10 cellular contexts compared by ENCODE assay signal in the genomic region with DNA sequence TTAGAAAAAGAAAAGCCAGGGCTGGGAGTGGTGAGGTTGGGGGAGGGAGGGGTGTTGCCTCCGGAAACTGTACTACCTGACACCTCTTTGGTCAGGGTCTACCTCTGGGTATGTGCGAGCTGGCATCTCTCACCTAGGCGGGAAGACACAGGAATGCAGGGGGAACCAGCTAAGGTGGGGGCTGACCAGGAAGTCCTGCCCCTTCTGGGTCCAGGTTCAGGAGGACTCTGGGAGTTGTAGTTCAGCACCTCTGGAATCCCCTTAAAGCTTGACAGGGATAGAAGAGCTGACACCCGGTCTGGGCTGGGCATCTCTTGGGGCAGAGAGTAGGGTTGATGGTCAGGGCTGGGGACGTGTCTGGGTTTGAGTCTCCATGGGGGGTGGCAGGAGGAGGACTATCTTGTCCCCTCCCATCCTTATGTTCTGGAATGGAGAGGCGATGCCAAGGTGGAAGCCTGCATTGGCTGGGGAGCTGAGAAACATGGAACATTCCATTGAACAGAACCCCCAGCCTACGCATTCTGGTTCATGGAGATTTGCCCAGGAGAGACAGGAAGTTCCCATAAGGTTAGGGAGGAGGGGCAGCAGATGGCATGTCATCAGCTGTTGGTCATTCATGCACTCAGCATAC. TPM values are rescaled to one million over a fixed set of nuclear protein-coding genes. Genes with fewer than 3 reads are reported as not detected.
DNase-seq lines count a peak whose midpoint lies in the region; ATAC-seq lines count a peak whose summit lies in the region.
"Had no signal": no experiment of that assay in that cellular context is flagged by ENCODE, and none has a peak within 500 bp of the region (broad histone marks: within the 10 kb centered on the region; RNA-seq: fewer than 3 reads in every experiment).

No MANE protein-coding gene starts in this region.

- peaks cover 0 to 5% (median 2%) of the 10 kb centered on the region in 7 donors for H3K9me3 Mint-ChIP-seq in naive B cell

- H3K27ac Mint-ChIP-seq in naive B cell: no peak overlapping the region

- ATAC-seq in naive B cell (ENCODE audit: low read depth in 2 of 2) (no peak), HG03565 (IDR thresholded peaks at IDR 0.05; ENCODE audit: unreplicated experiment) (no peak)

- H3K27me3 Mint-ChIP-seq in naive B cell: peaks cover 60 to 86% (median 80%) of the 10 kb centered on the region in 3 donors

- H3K4me1 Mint-ChIP-seq in naive B cell: peaks cover 8 to 22% (median 22%) of the 10 kb centered on the region in 3 donors

- peak; percentile 41 for DNase-seq in Daoy (ENCODE audit: low read depth)
- peak; percentile 15 for DNase-seq in NCI-H1105 treated with DMSO at 0.1 percent for 48 hours (lab: John Stamatoyannopoulos, UW)
- DNase-seq in cerebellar cortex (ENCODE audit: low spot score): peak; percentile 70
- no peak for DNase-seq in naive B cell
- DNase-seq in NCI-H2029 treated with DMSO at 0.1 percent for 48 hours (lab: John Stamatoyannopoulos, UW): no peak
- no peak for DNase-seq in MV-4-11 (lab: John Stamatoyannopoulos, UW)
- no peak for DNase-seq in activated CD4-positive, alpha-beta T cell treated with anti-CD3 and anti-CD28 coated beads, Interleukin-2, amount 50 U/mL, for 4 hours
- DNase-seq: effector CD8-positive, alpha-beta T cell; NCI-H446 treated with DMSO at 0.1 percent for 48 hours had no signal

- H3K36me3 Mint-ChIP-seq in naive B cell: peaks cover 5 to 7% of the 10 kb centered on the region in 2 donors

- H3K4me3 Mint-ChIP-seq in naive B cell: peak overlapping the region; percentile 4 to 71 (median 40)

RNA-seq across cellular contexts. Expression of a gene that starts 2.1 kb away (rescaled TPM):
- total RNA-seq in Daoy (2014; rRNA removed; shearing (Covaris generic)): 3.1 and 5.5 TPM in 2 replicates
- polyA plus RNA-seq in naive B cell (ENCODE audit: low read depth in 6 of 6): not detected

RNA-seq across cellular contexts. Expression of a gene that starts 3.9 kb away (rescaled TPM):
- not detected in 2 replicates for total RNA-seq in Daoy (2014; rRNA removed; shearing (Covaris generic))
- polyA plus RNA-seq in naive B cell (ENCODE audit: low read depth in 6 of 6): not detected

Comparison
In these comparisons a context has a peak if more than half of its experiments do, and no peak if none do; other contexts are left out.
1. DNase-seq: peak in Daoy (single experiment), NCI-H1105 treated with DMSO at 0.1 percent for 48 hours (single experiment) and cerebellar cortex (single experiment); none in naive B cell (single experiment), NCI-H2029 treated with DMSO at 0.1 percent for 48 hours (single experiment), MV-4-11 (single experiment) and activated CD4-positive, alpha-beta T cell treated with anti-CD3 and anti-CD28 coated beads, Interleukin-2, amount 50 U/mL, for 4 hours (0 of 2).